ENCODE assay signal across 15 cellular contexts in the genomic region with DNA sequence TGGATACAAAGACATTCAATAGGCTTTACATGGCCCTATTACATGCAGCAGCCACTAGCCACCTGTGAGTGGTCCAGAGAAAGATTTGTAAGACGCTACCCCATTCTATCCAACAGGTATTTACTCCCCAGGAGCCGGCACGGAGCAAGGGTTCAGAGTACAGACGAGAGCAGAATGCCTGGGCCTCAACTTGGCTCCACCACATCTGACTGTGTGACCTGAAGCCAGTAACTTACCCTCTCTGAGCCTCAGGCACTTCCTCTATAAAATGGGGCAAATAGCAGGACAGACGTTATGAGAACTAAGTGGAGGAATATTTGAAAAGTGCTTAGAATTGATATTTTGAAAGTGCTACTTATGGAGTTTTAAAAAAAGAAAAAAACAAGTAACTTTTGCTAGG.
"Had no signal": no experiment of that assay in that cellular context is flagged by ENCODE, and none has a peak within 500 bp of the region (broad histone marks: within the 10 kb centered on the region; RNA-seq: fewer than 3 reads in every experiment).

No MANE protein-coding gene starts in this region.

- H3K36me3 Mint-ChIP-seq: activated CD8-positive, alpha-beta memory T cell treated with anti-CD3 and anti-CD28 coated beads, Interleukin-2, amount 10 ng/mL, durations not matched to agents 7 days and 5 days; activated naive CD4-positive, alpha-beta T cell treated with anti-CD3 and anti-CD28 coated beads, Interleukin-2, amount 50 U/mL, for 72 hours had no signal

- H3K9me3 ChIP-seq: neutrophil had no signal

- H3K27ac Mint-ChIP-seq: activated CD8-positive, alpha-beta memory T cell treated with anti-CD3 and anti-CD28 coated beads, Interleukin-2, amount 10 ng/mL, durations not matched to agents 7 days and 5 days; activated naive CD4-positive, alpha-beta T cell treated with anti-CD3 and anti-CD28 coated beads, Interleukin-2, amount 50 U/mL, for 72 hours; mesothelial cell of epicardium had no signal

- H3K27me3 Mint-ChIP-seq: activated CD8-positive, alpha-beta memory T cell treated with anti-CD3 and anti-CD28 coated beads, Interleukin-2, amount 10 ng/mL, durations not matched to agents 7 days and 5 days; naive B cell had no signal

- H3K4me3 Mint-ChIP-seq: activated CD8-positive, alpha-beta memory T cell treated with anti-CD3 and anti-CD28 coated beads, Interleukin-2, amount 10 ng/mL, durations not matched to agents 7 days and 5 days; activated T-cell treated with anti-CD3 and anti-CD28 coated beads, Interleukin-2, amount 50 U/mL, for 4 hours; mesothelial cell of epicardium; naive B cell had no signal

- ATAC-seq: activated CD8-positive, alpha-beta memory T cell treated with anti-CD3 and anti-CD28 coated beads, Interleukin-2, amount 10 ng/mL, durations not matched to agents 7 days and 5 days; activated naive CD4-positive, alpha-beta T cell treated with anti-CD3 and anti-CD28 coated beads, Interleukin-2, amount 50 U/mL, for 72 hours; right cardiac atrium had no signal

- H3K27ac ChIP-seq: neutrophil had no signal

- H3K9me3 Mint-ChIP-seq: mesothelial cell of epicardium had no signal

- H3K27me3 ChIP-seq: neutrophil had no signal

- H3K4me1 Mint-ChIP-seq: activated CD8-positive, alpha-beta memory T cell treated with anti-CD3 and anti-CD28 coated beads, Interleukin-2, amount 10 ng/mL, durations not matched to agents 7 days and 5 days; mesothelial cell of epicardium had no signal

- DNase-seq: activated CD4-positive, alpha-beta T cell treated with anti-CD3 and anti-CD28 coated beads, Interleukin-2, amount 50 U/mL, for 48 hours; activated CD8-positive, alpha-beta memory T cell treated with anti-CD3 and anti-CD28 coated beads, Interleukin-2, amount 10 ng/mL, durations not matched to agents 7 days and 5 days; activated effector memory CD4-positive, alpha-beta T cell treated with anti-CD3 and anti-CD28 coated beads, Interleukin-2, amount 50 U/mL, for 16 hours; activated T-cell treated with anti-CD3 and anti-CD28 coated beads, Interleukin-2, amount 50 U/mL, for 4 hours; amygdala; foreskin melanocyte; kidney glomerular epithelial cell; naive B cell; right cardiac atrium; substantia nigra; T-helper 2 cell had no signal

- H3K4me3 ChIP-seq: smooth muscle cell had no signal
